8 cellular contexts compared by ENCODE assay signal in genomic region chr7:134140889-134141867, GRCh38. TPM values are rescaled to one million over a fixed set of nuclear protein-coding genes. Genes with fewer than 3 reads are reported as not detected.
DNase-seq lines count a peak whose midpoint lies in the region; ATAC-seq and TF ChIP-seq lines count a peak whose summit lies in the region.

No MANE protein-coding gene starts in this region.

- no peak overlapping the region for H3K4me3 ChIP-seq in esophagus muscularis mucosa
- H3K4me3 ChIP-seq in naive thymus-derived CD4-positive, alpha-beta T cell (ENCODE audit: low read length) = no peak overlapping the region

- no peaks in the 10 kb centered on the region for H3K9me3 Mint-ChIP-seq in naive thymus-derived CD4-positive, alpha-beta T cell

- CTCF ChIA-PET in naive thymus-derived CD4-positive, alpha-beta T cell (lab: Charles Lee) = interaction anchor here (0.6 to 1.1 kb wide), 4 partner anchors 14 to 195 kb away, joined by 3 to 5 read pairs (median 3); partner anchors contain the start of gene LRGUK

- H3K9me3 ChIP-seq in esophagus muscularis mucosa = no peaks in the 10 kb centered on the region
- no peaks in the 10 kb centered on the region for H3K9me3 ChIP-seq in naive thymus-derived CD4-positive, alpha-beta T cell (ENCODE audit: control insufficient read depth in 2 of 3, low read length in 3 of 3)

- POLR2A ChIA-PET in naive thymus-derived CD4-positive, alpha-beta T cell (lab: Charles Lee) = no interaction called here

- peak overlapping the region in 4 of 10 donors; percentile 17 to 32 (median 28) for H3K4me3 Mint-ChIP-seq in naive thymus-derived CD4-positive, alpha-beta T cell

- no peak overlapping the region for H3K27ac Mint-ChIP-seq in naive thymus-derived CD4-positive, alpha-beta T cell

- H3K27me3 ChIP-seq in esophagus muscularis mucosa = no peaks in the 10 kb centered on the region
- no peaks in the 10 kb centered on the region for H3K27me3 ChIP-seq in naive thymus-derived CD4-positive, alpha-beta T cell (ENCODE audit: control insufficient read depth in 2 of 2, insufficient read depth in 2 of 2, low read length in 2 of 2)

- H3K27me3 Mint-ChIP-seq in naive thymus-derived CD4-positive, alpha-beta T cell = peaks cover 0 to 3% (median 0%) of the 10 kb centered on the region in 5 donors

- H3K4me1 Mint-ChIP-seq in naive thymus-derived CD4-positive, alpha-beta T cell = peaks cover 0 to 3% (median 0%) of the 10 kb centered on the region in 7 donors

- no peaks in the 10 kb centered on the region for H3K36me3 Mint-ChIP-seq in naive thymus-derived CD4-positive, alpha-beta T cell

- no peaks in the 10 kb centered on the region for H3K36me3 ChIP-seq in esophagus muscularis mucosa
- no peaks in the 10 kb centered on the region for H3K36me3 ChIP-seq in naive thymus-derived CD4-positive, alpha-beta T cell (ENCODE audit: control insufficient read depth in 2 of 3, insufficient read depth in 3 of 3, low read length in 3 of 3)

- TF ChIP-seq POLR2A in esophagus muscularis mucosa (IDR thresholded peaks at IDR 0.05; ENCODE audit: low read depth) = no peak

- no peak overlapping the region for H3K27ac ChIP-seq in esophagus muscularis mucosa (replicated peaks in 1 of 4)
- H3K27ac ChIP-seq in naive thymus-derived CD4-positive, alpha-beta T cell (ENCODE audit: low read depth, low read length) = no peak overlapping the region

- peak; percentile 83 to 95 (median 85) for TF ChIP-seq CTCF in esophagus muscularis mucosa (IDR thresholded peaks at IDR 0.05)

- peaks cover 0 to 6% (median 2%) of the 10 kb centered on the region in 4 donors for H3K4me1 ChIP-seq in esophagus muscularis mucosa
- no peaks in the 10 kb centered on the region for H3K4me1 ChIP-seq in naive thymus-derived CD4-positive, alpha-beta T cell (ENCODE audit: control insufficient read depth in 2 of 2, insufficient read depth in 2 of 2, low read length in 2 of 2)

- TF ChIP-seq EP300 in esophagus muscularis mucosa (IDR thresholded peaks at IDR 0.05) = no peak

- DNase-seq in Right ventricle myocardium inferior (ENCODE audit: missing footprints) (peak; percentile 74), cardiac septum (ENCODE audit: low spot score) (no peak), NCI-H526 treated with DMSO at 0.1 percent for 48 hours (lab: John Stamatoyannopoulos, UW) (peak; percentile 36), activated T-cell treated with anti-CD3 and anti-CD28 coated beads for 4 hours (peak; percentile 20), esophagus muscularis mucosa (ENCODE audit: extremely low spot score) (no peak), stromal cell of bone marrow (ENCODE audit: low read depth) (peak; percentile 34)
- peak in 7 of 9 donors; percentile 12 to 44 (median 36) for DNase-seq in naive thymus-derived CD4-positive, alpha-beta T cell

- 48% methylated on average over 16 of the region's 18 CpGs for WGBS in esophagus muscularis mucosa

- intact Hi-C loops in Right ventricle myocardium inferior (cut with DNase I) (no loop called here), cardiac septum (cut with DNase I) (no loop called here), esophagus muscularis mucosa (cut with DNase I) (no loop called here)
- intact Hi-C loops in naive thymus-derived CD4-positive, alpha-beta T cell (cut with micrococcal nuclease) = loop anchor here (1.0 to 5.0 kb wide), 3 partner anchors 186 to 217 kb away; no protein-coding TSS in a partner anchor

- peak; percentile 57 for ATAC-seq in Right ventricle myocardium inferior
- peak; percentile 90 for ATAC-seq in HG02678 (IDR thresholded peaks at IDR 0.05; ENCODE audit: unreplicated experiment)
- ATAC-seq in naive thymus-derived CD4-positive, alpha-beta T cell = peak; percentile 84

RNA-seq across cellular contexts. Expression of gene LRGUK, which starts 14.0 kb away (rescaled TPM):
- total RNA-seq in Right ventricle myocardium inferior = 0.22 TPM
- total RNA-seq in cardiac septum = 0.24 TPM
- total RNA-seq in esophagus muscularis mucosa = under 1 TPM; 0.13 to 0.83 (median 0.31) TPM
- 1 to 10 TPM in 1 of 5 experiments, under 1 TPM in 4; 0.22 to 1.0 (median 0.43) TPM for total RNA-seq in naive thymus-derived CD4-positive, alpha-beta T cell
- under 1 TPM in 1 of 2 donors, not detected in 1; 0.30 TPM for polyA plus RNA-seq in naive thymus-derived CD4-positive, alpha-beta T cell

Comparison
In these comparisons a context has a peak if more than half of its experiments do, and no peak if none do; other contexts are left out.
1. DNase-seq: peak in Right ventricle myocardium inferior (single experiment), NCI-H526 treated with DMSO at 0.1 percent for 48 hours (single experiment), activated T-cell treated with anti-CD3 and anti-CD28 coated beads for 4 hours (single experiment), naive thymus-derived CD4-positive, alpha-beta T cell (7 of 9) and stromal cell of bone marrow (single experiment); none in cardiac septum (single experiment) and esophagus muscularis mucosa (single experiment).
2. intact Hi-C loops: an anchor here in naive thymus-derived CD4-positive, alpha-beta T cell (1.0 to 5.0 kb wide); none called in Right ventricle myocardium inferior, cardiac septum and esophagus muscularis mucosa.
3. Peak in every context shown above with its lines, with median percentiles within 50 percentile points of each other: ATAC-seq.